Comparison of ENCODE assay signal across 1 cellular context in the genomic region with DNA sequence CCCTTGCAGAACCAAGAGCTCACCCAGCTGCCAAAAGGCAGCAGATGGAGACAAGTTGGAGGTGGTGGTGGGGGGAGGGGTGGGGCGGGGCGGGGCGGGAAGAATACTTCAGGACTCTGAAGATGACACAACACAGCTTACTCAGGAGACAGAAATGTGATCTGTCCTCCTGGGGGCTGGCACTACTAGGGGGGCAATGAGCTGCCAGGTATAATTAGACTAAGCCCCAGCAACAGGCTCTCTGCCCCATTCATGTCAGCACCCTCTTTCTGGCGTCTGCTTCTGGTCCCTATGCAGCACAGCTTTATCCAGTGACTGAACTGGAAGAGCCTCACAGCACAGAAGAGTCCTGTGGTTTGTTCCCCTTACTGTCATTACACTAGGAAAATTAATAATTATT.
TF ChIP-seq lines count a peak whose summit lies in the region.

No MANE protein-coding gene starts in this region.

TF ChIP-seq in HCT116, 20 proteins besides CTCF, POLR2A, EP300 and RAD21 (continued from another document):
- TF ChIP-seq REST (IDR thresholded peaks at IDR 0.05; ENCODE audit: low read depth): no peak
- no peak for TF ChIP-seq MAX (IDR thresholded peaks at IDR 0.05)
- TF ChIP-seq EZH2phosphoT487 (IDR thresholded peaks at IDR 0.05; ENCODE audit: borderline replicate concordance): no peak
- no peak for TF ChIP-seq SRF (IDR thresholded peaks at IDR 0.05; ENCODE audit: low read depth)
- TF ChIP-seq ZNF274 (IDR thresholded peaks at IDR 0.05; ENCODE audit: low read depth, low read length): no peak
- TF ChIP-seq SIN3A (IDR thresholded peaks at IDR 0.05; ENCODE audit: low read depth): no peak
- TF ChIP-seq CEBPB (IDR thresholded peaks at IDR 0.05; ENCODE audit: low read depth): no peak
- no peak for TF ChIP-seq POLR2AphosphoS5 (IDR thresholded peaks at IDR 0.05; ENCODE audit: low read depth, low read length)
- no peak for TF ChIP-seq SP1 (IDR thresholded peaks at IDR 0.05; ENCODE audit: low read depth)
- no peak for TF ChIP-seq TCF7L2 (IDR thresholded peaks at IDR 0.05; ENCODE audit: borderline replicate concordance, extremely low read depth, insufficient read depth, insufficient read length)
- TF ChIP-seq FOSL1 (IDR thresholded peaks at IDR 0.05; ENCODE audit: low read depth): no peak
- TF ChIP-seq, protein P1, sequence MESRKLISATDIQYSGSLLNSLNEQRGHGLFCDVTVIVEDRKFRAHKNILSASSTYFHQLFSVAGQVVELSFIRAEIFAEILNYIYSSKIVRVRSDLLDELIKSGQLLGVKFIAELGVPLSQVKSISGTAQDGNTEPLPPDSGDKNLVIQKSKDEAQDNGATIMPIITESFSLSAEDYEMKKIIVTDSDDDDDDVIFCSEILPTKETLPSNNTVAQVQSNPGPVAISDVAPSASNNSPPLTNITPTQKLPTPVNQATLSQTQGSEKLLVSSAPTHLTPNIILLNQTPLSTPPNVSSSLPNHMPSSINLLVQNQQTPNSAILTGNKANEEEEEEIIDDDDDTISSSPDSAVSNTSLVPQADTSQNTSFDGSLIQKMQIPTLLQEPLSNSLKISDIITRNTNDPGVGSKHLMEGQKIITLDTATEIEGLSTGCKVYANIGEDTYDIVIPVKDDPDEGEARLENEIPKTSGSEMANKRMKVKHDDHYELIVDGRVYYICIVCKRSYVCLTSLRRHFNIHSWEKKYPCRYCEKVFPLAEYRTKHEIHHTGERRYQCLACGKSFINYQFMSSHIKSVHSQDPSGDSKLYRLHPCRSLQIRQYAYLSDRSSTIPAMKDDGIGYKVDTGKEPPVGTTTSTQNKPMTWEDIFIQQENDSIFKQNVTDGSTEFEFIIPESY (IDR thresholded peaks at IDR 0.05; ENCODE audit: extremely low read depth, insufficient replicate concordance, low read length): no peak
- TF ChIP-seq EZH2 (IDR thresholded peaks at IDR 0.05): no peak
- TF ChIP-seq EGR1 (IDR thresholded peaks at IDR 0.05; ENCODE audit: low read depth): no peak
